Comparison of ENCODE assay signal across 15 cellular contexts in genomic region chr7:412731-413356, GRCh38.
"Had no signal": no experiment of that assay in that cellular context is flagged by ENCODE, and none has a peak within 500 bp of the region (broad histone marks: within the 10 kb centered on the region; RNA-seq: fewer than 3 reads in every experiment).

No MANE protein-coding gene starts in this region.

- H3K36me3 ChIP-seq: breast epithelium, pancreas, transverse colon had no signal

- FAIRE-seq: pancreas had no signal

- H3K27me3 ChIP-seq: breast epithelium, pancreas, transverse colon had no signal

- DNase-seq: activated CD4-positive, alpha-beta memory T cell treated with anti-CD3 and anti-CD28 coated beads for 36 hours; activated CD4-positive, alpha-beta T cell treated with anti-CD3 and anti-CD28 coated beads for 1 hour; activated gamma-delta T cell; activated T-cell treated with anti-CD3 and anti-CD28 coated beads, Interleukin-2, amount 50 U/mL, for 4 hours; anterior cingulate cortex; immature natural killer cell; left colon; nephron progenitor cell; stimulated activated CD4-positive, alpha-beta T cell treated with anti-CD3 and anti-CD28 coated beads, Interleukin-1b, Interleukin-23, amount 100 ng/mL, for 48 hours; stimulated activated naive B cell treated with anti-CD40 and anti-IgM and Interleukin-4, amounts not matched to agents 10 μg/mL and 1 μg/mL and 100 μg/mL, for 72 hours; SW 1271; transverse colon had no signal

- H3K27ac ChIP-seq: breast epithelium, pancreas, transverse colon had no signal

- H3K4me3 ChIP-seq: breast epithelium, pancreas, transverse colon had no signal

- H3K9me3 ChIP-seq: pancreas had no signal

- H3K4me1 ChIP-seq: breast epithelium, pancreas, transverse colon had no signal

- ATAC-seq: activated T-cell treated with anti-CD3 and anti-CD28 coated beads, Interleukin-2, amount 50 U/mL, for 4 hours; esophagus mucosa; left colon; pancreas had no signal
